ENCODE assay signal across 1 cellular context in the genomic region with DNA sequence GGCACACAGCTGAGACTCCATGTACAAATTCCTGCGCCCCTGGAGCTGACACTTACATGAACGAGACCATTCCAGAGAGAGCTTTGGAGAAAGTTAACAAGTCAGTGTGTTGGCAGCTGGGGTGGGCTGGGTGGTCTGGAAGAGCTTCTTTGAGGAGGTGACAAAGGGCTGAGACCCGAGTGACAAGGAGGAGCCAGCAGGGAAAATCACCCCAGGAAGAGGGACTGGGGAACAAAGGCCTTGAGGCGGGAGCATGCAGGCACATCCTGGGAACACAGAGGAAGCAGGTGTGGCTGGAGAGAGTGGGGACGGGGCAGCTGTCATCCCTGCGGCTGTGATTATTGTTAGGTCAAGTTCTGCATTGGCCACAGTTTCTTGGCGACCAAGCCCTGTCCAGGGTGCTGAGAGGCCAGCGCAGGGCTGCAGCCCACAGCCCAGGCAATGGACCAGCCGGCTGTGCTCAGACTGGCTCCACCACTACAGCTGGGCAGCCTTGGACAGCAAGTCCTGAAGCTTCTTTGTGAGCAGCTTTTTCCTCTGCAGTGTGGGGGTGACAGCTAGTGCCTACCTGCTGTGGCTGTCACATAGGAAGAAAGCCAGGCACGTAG.
A peak's percentile ranks its signal among the peaks of the same experiment; 100 is the strongest.
TF ChIP-seq lines count a peak whose summit lies in the region.

No MANE protein-coding gene starts in this region.

TF ChIP-seq in WTC11, 78 proteins besides CTCF, POLR2A, EP300 and RAD21 (continued from another document):
- TF ChIP-seq, protein P1, sequence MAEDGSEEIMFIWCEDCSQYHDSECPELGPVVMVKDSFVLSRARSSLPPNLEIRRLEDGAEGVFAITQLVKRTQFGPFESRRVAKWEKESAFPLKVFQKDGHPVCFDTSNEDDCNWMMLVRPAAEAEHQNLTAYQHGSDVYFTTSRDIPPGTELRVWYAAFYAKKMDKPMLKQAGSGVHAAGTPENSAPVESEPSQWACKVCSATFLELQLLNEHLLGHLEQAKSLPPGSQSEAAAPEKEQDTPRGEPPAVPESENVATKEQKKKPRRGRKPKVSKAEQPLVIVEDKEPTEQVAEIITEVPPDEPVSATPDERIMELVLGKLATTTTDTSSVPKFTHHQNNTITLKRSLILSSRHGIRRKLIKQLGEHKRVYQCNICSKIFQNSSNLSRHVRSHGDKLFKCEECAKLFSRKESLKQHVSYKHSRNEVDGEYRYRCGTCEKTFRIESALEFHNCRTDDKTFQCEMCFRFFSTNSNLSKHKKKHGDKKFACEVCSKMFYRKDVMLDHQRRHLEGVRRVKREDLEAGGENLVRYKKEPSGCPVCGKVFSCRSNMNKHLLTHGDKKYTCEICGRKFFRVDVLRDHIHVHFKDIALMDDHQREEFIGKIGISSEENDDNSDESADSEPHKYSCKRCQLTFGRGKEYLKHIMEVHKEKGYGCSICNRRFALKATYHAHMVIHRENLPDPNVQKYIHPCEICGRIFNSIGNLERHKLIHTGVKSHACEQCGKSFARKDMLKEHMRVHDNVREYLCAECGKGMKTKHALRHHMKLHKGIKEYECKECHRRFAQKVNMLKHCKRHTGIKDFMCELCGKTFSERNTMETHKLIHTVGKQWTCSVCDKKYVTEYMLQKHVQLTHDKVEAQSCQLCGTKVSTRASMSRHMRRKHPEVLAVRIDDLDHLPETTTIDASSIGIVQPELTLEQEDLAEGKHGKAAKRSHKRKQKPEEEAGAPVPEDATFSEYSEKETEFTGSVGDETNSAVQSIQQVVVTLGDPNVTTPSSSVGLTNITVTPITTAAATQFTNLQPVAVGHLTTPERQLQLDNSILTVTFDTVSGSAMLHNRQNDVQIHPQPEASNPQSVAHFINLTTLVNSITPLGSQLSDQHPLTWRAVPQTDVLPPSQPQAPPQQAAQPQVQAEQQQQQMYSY (CRISPR knock-in tag; IDR thresholded peaks at IDR 0.05) = 0 out of 2 replicates have a peak, but pooled peaks have one; percentile 60
- TF ChIP-seq TEAD4 (CRISPR knock-in tag; IDR thresholded peaks at IDR 0.05) (peak; percentile 81; the same call in 1 of the 2 replicates), GTF2I (CRISPR knock-in tag; conservative IDR thresholded peaks at IDR 0.05) (no peak), ZNF138 (CRISPR knock-in tag; conservative IDR thresholded peaks at IDR 0.05) (no peak), ZNF396 (CRISPR knock-in tag; IDR thresholded peaks at IDR 0.05; ENCODE audit: borderline replicate concordance) (no peak), ZNF317 (CRISPR knock-in tag; IDR thresholded peaks at IDR 0.05; ENCODE audit: borderline replicate concordance, low read depth) (no peak), MYBL2 (CRISPR knock-in tag; IDR thresholded peaks at IDR 0.05) (no peak), ZNF263 (CRISPR knock-in tag; IDR thresholded peaks at IDR 0.05; ENCODE audit: low read depth) (peak; percentile 36; the same call in 1 of the 2 replicates), MXD4 (CRISPR knock-in tag; IDR thresholded peaks at IDR 0.05; ENCODE audit: borderline replicate concordance) (no peak), OVOL2 (CRISPR knock-in tag; IDR thresholded peaks at IDR 0.05; ENCODE audit: borderline replicate concordance) (no peak), CREM (CRISPR knock-in tag; IDR thresholded peaks at IDR 0.05) (peak; percentile 68; the same call in 1 of the 2 replicates), NR1H2 (CRISPR knock-in tag; IDR thresholded peaks at IDR 0.05) (no peak), ZNF219 (CRISPR knock-in tag; IDR thresholded peaks at IDR 0.05; ENCODE audit: borderline replicate concordance) (no peak)
- TF ChIP-seq, protein P2, sequence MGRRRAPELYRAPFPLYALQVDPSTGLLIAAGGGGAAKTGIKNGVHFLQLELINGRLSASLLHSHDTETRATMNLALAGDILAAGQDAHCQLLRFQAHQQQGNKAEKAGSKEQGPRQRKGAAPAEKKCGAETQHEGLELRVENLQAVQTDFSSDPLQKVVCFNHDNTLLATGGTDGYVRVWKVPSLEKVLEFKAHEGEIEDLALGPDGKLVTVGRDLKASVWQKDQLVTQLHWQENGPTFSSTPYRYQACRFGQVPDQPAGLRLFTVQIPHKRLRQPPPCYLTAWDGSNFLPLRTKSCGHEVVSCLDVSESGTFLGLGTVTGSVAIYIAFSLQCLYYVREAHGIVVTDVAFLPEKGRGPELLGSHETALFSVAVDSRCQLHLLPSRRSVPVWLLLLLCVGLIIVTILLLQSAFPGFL (CRISPR knock-in tag; IDR thresholded peaks at IDR 0.05; ENCODE audit: borderline replicate concordance) = no peak
- TF ChIP-seq, protein P3, sequence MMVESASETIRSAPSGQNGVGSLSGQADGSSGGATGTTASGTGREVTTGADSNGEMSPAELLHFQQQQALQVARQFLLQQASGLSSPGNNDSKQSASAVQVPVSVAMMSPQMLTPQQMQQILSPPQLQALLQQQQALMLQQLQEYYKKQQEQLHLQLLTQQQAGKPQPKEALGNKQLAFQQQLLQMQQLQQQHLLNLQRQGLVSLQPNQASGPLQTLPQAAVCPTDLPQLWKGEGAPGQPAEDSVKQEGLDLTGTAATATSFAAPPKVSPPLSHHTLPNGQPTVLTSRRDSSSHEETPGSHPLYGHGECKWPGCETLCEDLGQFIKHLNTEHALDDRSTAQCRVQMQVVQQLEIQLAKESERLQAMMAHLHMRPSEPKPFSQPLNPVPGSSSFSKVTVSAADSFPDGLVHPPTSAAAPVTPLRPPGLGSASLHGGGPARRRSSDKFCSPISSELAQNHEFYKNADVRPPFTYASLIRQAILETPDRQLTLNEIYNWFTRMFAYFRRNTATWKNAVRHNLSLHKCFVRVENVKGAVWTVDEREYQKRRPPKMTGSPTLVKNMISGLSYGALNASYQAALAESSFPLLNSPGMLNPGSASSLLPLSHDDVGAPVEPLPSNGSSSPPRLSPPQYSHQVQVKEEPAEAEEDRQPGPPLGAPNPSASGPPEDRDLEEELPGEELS (CRISPR knock-in tag; IDR thresholded peaks at IDR 0.05) = peak; percentile 95
- TF ChIP-seq, protein P4, sequence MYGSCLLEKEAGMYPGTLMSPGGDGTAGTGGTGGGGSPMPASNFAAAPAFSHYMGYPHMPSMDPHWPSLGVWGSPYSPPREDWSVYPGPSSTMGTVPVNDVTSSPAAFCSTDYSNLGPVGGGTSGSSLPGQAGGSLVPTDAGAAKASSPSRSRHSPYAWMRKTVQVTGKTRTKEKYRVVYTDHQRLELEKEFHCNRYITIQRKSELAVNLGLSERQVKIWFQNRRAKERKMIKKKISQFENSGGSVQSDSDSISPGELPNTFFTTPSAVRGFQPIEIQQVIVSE (CRISPR knock-in tag; IDR thresholded peaks at IDR 0.05; ENCODE audit: borderline replicate concordance) = no peak
- TF ChIP-seq, protein P5, sequence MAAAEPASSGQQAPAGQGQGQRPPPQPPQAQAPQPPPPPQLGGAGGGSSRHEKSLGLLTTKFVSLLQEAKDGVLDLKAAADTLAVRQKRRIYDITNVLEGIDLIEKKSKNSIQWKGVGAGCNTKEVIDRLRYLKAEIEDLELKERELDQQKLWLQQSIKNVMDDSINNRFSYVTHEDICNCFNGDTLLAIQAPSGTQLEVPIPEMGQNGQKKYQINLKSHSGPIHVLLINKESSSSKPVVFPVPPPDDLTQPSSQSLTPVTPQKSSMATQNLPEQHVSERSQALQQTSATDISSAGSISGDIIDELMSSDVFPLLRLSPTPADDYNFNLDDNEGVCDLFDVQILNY (CRISPR knock-in tag; IDR thresholded peaks at IDR 0.05) = no peak
- TF ChIP-seq, protein P6, sequence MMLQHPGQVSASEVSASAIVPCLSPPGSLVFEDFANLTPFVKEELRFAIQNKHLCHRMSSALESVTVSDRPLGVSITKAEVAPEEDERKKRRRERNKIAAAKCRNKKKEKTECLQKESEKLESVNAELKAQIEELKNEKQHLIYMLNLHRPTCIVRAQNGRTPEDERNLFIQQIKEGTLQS (CRISPR knock-in tag; conservative IDR thresholded peaks at IDR 0.05) = no peak
- TF ChIP-seq, protein P7, sequence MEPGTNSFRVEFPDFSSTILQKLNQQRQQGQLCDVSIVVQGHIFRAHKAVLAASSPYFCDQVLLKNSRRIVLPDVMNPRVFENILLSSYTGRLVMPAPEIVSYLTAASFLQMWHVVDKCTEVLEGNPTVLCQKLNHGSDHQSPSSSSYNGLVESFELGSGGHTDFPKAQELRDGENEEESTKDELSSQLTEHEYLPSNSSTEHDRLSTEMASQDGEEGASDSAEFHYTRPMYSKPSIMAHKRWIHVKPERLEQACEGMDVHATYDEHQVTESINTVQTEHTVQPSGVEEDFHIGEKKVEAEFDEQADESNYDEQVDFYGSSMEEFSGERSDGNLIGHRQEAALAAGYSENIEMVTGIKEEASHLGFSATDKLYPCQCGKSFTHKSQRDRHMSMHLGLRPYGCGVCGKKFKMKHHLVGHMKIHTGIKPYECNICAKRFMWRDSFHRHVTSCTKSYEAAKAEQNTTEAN (CRISPR knock-in tag; IDR thresholded peaks at IDR 0.05) = no peak
- TF ChIP-seq, protein P8, sequence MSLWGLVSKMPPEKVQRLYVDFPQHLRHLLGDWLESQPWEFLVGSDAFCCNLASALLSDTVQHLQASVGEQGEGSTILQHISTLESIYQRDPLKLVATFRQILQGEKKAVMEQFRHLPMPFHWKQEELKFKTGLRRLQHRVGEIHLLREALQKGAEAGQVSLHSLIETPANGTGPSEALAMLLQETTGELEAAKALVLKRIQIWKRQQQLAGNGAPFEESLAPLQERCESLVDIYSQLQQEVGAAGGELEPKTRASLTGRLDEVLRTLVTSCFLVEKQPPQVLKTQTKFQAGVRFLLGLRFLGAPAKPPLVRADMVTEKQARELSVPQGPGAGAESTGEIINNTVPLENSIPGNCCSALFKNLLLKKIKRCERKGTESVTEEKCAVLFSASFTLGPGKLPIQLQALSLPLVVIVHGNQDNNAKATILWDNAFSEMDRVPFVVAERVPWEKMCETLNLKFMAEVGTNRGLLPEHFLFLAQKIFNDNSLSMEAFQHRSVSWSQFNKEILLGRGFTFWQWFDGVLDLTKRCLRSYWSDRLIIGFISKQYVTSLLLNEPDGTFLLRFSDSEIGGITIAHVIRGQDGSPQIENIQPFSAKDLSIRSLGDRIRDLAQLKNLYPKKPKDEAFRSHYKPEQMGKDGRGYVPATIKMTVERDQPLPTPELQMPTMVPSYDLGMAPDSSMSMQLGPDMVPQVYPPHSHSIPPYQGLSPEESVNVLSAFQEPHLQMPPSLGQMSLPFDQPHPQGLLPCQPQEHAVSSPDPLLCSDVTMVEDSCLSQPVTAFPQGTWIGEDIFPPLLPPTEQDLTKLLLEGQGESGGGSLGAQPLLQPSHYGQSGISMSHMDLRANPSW (CRISPR knock-in tag; conservative IDR thresholded peaks at IDR 0.05; ENCODE audit: low read depth) = no peak
- TF ChIP-seq, protein P9, sequence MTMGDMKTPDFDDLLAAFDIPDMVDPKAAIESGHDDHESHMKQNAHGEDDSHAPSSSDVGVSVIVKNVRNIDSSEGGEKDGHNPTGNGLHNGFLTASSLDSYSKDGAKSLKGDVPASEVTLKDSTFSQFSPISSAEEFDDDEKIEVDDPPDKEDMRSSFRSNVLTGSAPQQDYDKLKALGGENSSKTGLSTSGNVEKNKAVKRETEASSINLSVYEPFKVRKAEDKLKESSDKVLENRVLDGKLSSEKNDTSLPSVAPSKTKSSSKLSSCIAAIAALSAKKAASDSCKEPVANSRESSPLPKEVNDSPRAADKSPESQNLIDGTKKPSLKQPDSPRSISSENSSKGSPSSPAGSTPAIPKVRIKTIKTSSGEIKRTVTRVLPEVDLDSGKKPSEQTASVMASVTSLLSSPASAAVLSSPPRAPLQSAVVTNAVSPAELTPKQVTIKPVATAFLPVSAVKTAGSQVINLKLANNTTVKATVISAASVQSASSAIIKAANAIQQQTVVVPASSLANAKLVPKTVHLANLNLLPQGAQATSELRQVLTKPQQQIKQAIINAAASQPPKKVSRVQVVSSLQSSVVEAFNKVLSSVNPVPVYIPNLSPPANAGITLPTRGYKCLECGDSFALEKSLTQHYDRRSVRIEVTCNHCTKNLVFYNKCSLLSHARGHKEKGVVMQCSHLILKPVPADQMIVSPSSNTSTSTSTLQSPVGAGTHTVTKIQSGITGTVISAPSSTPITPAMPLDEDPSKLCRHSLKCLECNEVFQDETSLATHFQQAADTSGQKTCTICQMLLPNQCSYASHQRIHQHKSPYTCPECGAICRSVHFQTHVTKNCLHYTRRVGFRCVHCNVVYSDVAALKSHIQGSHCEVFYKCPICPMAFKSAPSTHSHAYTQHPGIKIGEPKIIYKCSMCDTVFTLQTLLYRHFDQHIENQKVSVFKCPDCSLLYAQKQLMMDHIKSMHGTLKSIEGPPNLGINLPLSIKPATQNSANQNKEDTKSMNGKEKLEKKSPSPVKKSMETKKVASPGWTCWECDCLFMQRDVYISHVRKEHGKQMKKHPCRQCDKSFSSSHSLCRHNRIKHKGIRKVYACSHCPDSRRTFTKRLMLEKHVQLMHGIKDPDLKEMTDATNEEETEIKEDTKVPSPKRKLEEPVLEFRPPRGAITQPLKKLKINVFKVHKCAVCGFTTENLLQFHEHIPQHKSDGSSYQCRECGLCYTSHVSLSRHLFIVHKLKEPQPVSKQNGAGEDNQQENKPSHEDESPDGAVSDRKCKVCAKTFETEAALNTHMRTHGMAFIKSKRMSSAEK (CRISPR knock-in tag; IDR thresholded peaks at IDR 0.05; ENCODE audit: borderline replicate concordance) = no peak
- TF ChIP-seq, protein P10, sequence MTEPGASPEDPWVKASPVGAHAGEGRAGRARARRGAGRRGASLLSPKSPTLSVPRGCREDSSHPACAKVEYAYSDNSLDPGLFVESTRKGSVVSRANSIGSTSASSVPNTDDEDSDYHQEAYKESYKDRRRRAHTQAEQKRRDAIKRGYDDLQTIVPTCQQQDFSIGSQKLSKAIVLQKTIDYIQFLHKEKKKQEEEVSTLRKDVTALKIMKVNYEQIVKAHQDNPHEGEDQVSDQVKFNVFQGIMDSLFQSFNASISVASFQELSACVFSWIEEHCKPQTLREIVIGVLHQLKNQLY (CRISPR knock-in tag; IDR thresholded peaks at IDR 0.05) = no peak; the same call in 1 of the 2 replicates
- TF ChIP-seq, protein P11, sequence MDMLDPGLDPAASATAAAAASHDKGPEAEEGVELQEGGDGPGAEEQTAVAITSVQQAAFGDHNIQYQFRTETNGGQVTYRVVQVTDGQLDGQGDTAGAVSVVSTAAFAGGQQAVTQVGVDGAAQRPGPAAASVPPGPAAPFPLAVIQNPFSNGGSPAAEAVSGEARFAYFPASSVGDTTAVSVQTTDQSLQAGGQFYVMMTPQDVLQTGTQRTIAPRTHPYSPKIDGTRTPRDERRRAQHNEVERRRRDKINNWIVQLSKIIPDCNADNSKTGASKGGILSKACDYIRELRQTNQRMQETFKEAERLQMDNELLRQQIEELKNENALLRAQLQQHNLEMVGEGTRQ (CRISPR knock-in tag; IDR thresholded peaks at IDR 0.05) = no peak
- TF ChIP-seq, protein P12, sequence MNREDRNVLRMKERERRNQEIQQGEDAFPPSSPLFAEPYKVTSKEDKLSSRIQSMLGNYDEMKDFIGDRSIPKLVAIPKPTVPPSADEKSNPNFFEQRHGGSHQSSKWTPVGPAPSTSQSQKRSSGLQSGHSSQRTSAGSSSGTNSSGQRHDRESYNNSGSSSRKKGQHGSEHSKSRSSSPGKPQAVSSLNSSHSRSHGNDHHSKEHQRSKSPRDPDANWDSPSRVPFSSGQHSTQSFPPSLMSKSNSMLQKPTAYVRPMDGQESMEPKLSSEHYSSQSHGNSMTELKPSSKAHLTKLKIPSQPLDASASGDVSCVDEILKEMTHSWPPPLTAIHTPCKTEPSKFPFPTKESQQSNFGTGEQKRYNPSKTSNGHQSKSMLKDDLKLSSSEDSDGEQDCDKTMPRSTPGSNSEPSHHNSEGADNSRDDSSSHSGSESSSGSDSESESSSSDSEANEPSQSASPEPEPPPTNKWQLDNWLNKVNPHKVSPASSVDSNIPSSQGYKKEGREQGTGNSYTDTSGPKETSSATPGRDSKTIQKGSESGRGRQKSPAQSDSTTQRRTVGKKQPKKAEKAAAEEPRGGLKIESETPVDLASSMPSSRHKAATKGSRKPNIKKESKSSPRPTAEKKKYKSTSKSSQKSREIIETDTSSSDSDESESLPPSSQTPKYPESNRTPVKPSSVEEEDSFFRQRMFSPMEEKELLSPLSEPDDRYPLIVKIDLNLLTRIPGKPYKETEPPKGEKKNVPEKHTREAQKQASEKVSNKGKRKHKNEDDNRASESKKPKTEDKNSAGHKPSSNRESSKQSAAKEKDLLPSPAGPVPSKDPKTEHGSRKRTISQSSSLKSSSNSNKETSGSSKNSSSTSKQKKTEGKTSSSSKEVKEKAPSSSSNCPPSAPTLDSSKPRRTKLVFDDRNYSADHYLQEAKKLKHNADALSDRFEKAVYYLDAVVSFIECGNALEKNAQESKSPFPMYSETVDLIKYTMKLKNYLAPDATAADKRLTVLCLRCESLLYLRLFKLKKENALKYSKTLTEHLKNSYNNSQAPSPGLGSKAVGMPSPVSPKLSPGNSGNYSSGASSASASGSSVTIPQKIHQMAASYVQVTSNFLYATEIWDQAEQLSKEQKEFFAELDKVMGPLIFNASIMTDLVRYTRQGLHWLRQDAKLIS (CRISPR knock-in tag; IDR thresholded peaks at IDR 0.05; ENCODE audit: borderline replicate concordance) = no peak
